In the genomic region with DNA sequence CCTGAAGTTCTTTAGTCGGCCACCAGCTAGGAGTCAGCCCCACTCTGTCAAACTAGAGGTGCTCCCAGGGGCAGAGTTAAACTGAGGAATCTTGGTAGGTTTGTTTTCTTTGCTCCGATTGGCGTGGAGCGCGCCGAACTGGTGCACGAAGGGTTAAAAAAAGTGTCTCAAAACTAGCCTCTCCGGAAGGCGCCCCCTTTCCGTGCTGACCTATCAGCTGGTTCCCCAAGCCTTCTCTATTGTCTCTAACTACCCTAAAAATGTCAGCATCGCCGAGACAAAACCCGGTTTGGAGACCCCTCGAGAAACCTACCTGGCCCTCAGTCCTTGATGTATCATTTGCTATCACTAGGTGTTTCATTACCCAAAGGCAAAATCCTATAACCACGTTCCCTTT, we compare ENCODE assay signal across 9 cellular contexts. TPM values are rescaled to one million over a fixed set of nuclear protein-coding genes. Genes with fewer than 3 reads are reported as not detected.
DNase-seq lines count a peak whose midpoint lies in the region; ATAC-seq and TF ChIP-seq lines count a peak whose summit lies in the region.
"Had no signal": no experiment of that assay in that cellular context is flagged by ENCODE, and none has a peak within 500 bp of the region (broad histone marks: within the 10 kb centered on the region; RNA-seq: fewer than 3 reads in every experiment).

No MANE protein-coding gene starts in this region.

- no peaks in the 10 kb centered on the region for H3K36me3 ChIP-seq in Caco-2 (ENCODE audit: control insufficient read depth, insufficient read depth, low read length)
- H3K36me3 ChIP-seq in NT2/D1 (ENCODE audit: insufficient read depth, insufficient read length, low read length): no peaks in the 10 kb centered on the region
- no peaks in the 10 kb centered on the region for H3K36me3 ChIP-seq in trophoblast cell (ENCODE audit: control insufficient read depth in 1 of 2, insufficient read depth in 2 of 2, low read length in 2 of 2)

- H3K27me3 Mint-ChIP-seq in Caco-2 (ENCODE audit: insufficient read depth, unreplicated experiment): no peaks in the 10 kb centered on the region

- peak overlapping the region; percentile 48 for H4K91ac ChIP-seq in trophoblast cell (ENCODE audit: low read depth, low read length)

- no CpG with 5 or more reads among the region's 15 CpGs for WGBS in trophoblast cell (ENCODE audit: extremely low coverage, insufficient coverage, insufficient read length)

- ATAC-seq in GM21529 (IDR thresholded peaks at IDR 0.05; ENCODE audit: unreplicated experiment): no peak
- ATAC-seq in GM21528 (IDR thresholded peaks at IDR 0.05; ENCODE audit: low FRiP score, unreplicated experiment): no peak
- ATAC-seq in activated naive CD4-positive, alpha-beta T cell treated with anti-CD3 and anti-CD28 coated beads, Interleukin-2, amount 50 U/mL, for 72 hours: no peak

- peak overlapping the region; percentile 94 for H3K4me2 ChIP-seq in trophoblast cell (ENCODE audit: low read length)

- H3K79me2 ChIP-seq in trophoblast cell (ENCODE audit: control insufficient read depth, insufficient read depth, low read length, poor library complexity): no peaks in the 10 kb centered on the region

- peak overlapping the region; percentile 4 for H2BK5ac ChIP-seq in trophoblast cell (ENCODE audit: low read depth, low read length, poor library complexity)

- no peak overlapping the region for H3K18ac ChIP-seq in trophoblast cell (ENCODE audit: low read length)

- POLR2A ChIA-PET in Caco-2 (lab: Charles Lee): interaction anchor here (0.8 kb wide), 1 partner anchor 62 kb away, joined by 5 read pairs; a partner anchor contains a TSS

- H4K8ac ChIP-seq in trophoblast cell (ENCODE audit: low read depth, low read length): no peak overlapping the region

- no peak overlapping the region for H3K4me3 Mint-ChIP-seq in Caco-2 (ENCODE audit: unreplicated experiment)
- H3K4me3 Mint-ChIP-seq: T-helper 1 cell treated with Interleukin-12 subunit alpha and Interleukin-12 subunit beta and Interleukin-4 antibody, amounts not matched to agents 30 μg/mL and 1 μg/mL, for 36 hours had no signal

- no peak overlapping the region for H3K23ac ChIP-seq in trophoblast cell (ENCODE audit: low read length)

- H3K4me1 Mint-ChIP-seq in Caco-2 (ENCODE audit: low read depth, unreplicated experiment): peaks cover 11% of the 10 kb centered on the region

- H3K27ac ChIP-seq in trophoblast cell (ENCODE audit: low read depth, low read length): peak overlapping the region; percentile 66

- H3K27ac Mint-ChIP-seq in Caco-2 (ENCODE audit: unreplicated experiment): no peak overlapping the region
- H3K27ac Mint-ChIP-seq in activated naive CD4-positive, alpha-beta T cell treated with anti-CD3 and anti-CD28 coated beads, Interleukin-2, amount 50 U/mL, for 72 hours: no peak overlapping the region
- H3K27ac Mint-ChIP-seq: T-helper 1 cell treated with Interleukin-12 subunit alpha and Interleukin-12 subunit beta and Interleukin-4 antibody, amounts not matched to agents 30 μg/mL and 1 μg/mL, for 36 hours had no signal

- DNase-seq in Caco-2: peak in 1 of 2 experiments; percentile 23
- DNase-seq in NT2/D1 (ENCODE audit: low read depth, low spot score): no peak
- DNase-seq in fibroblast of pulmonary artery (ENCODE audit: low read depth): peak; percentile 60
- peak in 1 of 2 donors; percentile 21 for DNase-seq in trophoblast cell
- no peak for DNase-seq in NCI-H1436 (lab: John Stamatoyannopoulos, UW)
- no peak for DNase-seq in activated naive CD4-positive, alpha-beta T cell treated with anti-CD3 and anti-CD28 coated beads, Interleukin-2, amount 50 U/mL, for 72 hours (ENCODE audit: low spot score in 2 of 2)

- H3K4ac ChIP-seq in trophoblast cell (ENCODE audit: low read depth, low read length): no peak overlapping the region

- peaks cover 13% of the 10 kb centered on the region for H3K79me1 ChIP-seq in trophoblast cell (ENCODE audit: low read length)

- CTCF ChIA-PET in Caco-2 (lab: Charles Lee): interaction anchor here (1.1 kb wide), 1 partner anchor 16 kb away, joined by 3 read pairs; no protein-coding TSS in a partner anchor

- H2BK120ac ChIP-seq in trophoblast cell (ENCODE audit: insufficient read depth, low read length, poor library complexity): peak overlapping the region; percentile 7

- H3K14ac ChIP-seq in trophoblast cell (ENCODE audit: low read length): no peak overlapping the region

- TF ChIP-seq CTCF in Caco-2 (IDR thresholded peaks at IDR 0.05; ENCODE audit: insufficient read depth in 1 of 2, low read depth in 1 of 2, low read length in 1 of 2, severe bottlenecking in 1 of 2, unreplicated experiment in 1 of 2) (no peak), fibroblast of pulmonary artery (IDR thresholded peaks at IDR 0.05; ENCODE audit: low read length, missing control alignments) (no peak)

- H3K9ac ChIP-seq in NT2/D1 (ENCODE audit: insufficient read length, low read depth): peak overlapping the region; percentile 74
- peak overlapping the region; percentile 77 for H3K9ac ChIP-seq in trophoblast cell (ENCODE audit: low read length)

- peaks cover 24% of the 10 kb centered on the region for H3K36me3 Mint-ChIP-seq in Caco-2 (ENCODE audit: insufficient read depth, unreplicated experiment)
- H3K36me3 Mint-ChIP-seq in activated naive CD4-positive, alpha-beta T cell treated with anti-CD3 and anti-CD28 coated beads, Interleukin-2, amount 50 U/mL, for 72 hours: peaks cover 5 to 19% of the 10 kb centered on the region in 2 donors

- peak overlapping the region; percentile 32 for H2AFZ ChIP-seq in trophoblast cell (ENCODE audit: insufficient read depth, low read length, poor library complexity)

- H2BK12ac ChIP-seq in trophoblast cell (ENCODE audit: low read length): no peak overlapping the region

- intact Hi-C loops in Caco-2 (cut with micrococcal nuclease; ENCODE audit: unreplicated experiment): loop anchor here (1.0 to 5.0 kb wide), 6 partner anchors 17 to 825 kb away; a partner anchor contains a TSS

- no peak overlapping the region for H2AK5ac ChIP-seq in trophoblast cell (ENCODE audit: low read length)

- H3K4me1 ChIP-seq in Caco-2: peaks cover 14% of the 10 kb centered on the region
- H3K4me1 ChIP-seq in NT2/D1 (ENCODE audit: insufficient read depth, insufficient read length): no peaks in the 10 kb centered on the region
- H3K4me1 ChIP-seq in trophoblast cell (ENCODE audit: control insufficient read depth in 1 of 2, insufficient read depth in 2 of 2, low read length in 2 of 2): no peaks in the 10 kb centered on the region

- H3K27me3 ChIP-seq in Caco-2 (replicated peaks; ENCODE audit: control insufficient read depth, insufficient read depth, low read length): no peaks in the 10 kb centered on the region
- peaks cover 52% of the 10 kb centered on the region for H3K27me3 ChIP-seq in NT2/D1 (ENCODE audit: insufficient read depth, insufficient read length)
- H3K27me3 ChIP-seq in trophoblast cell (ENCODE audit: insufficient read depth, low read length): no peaks in the 10 kb centered on the region

- no peaks in the 10 kb centered on the region for H3K9me3 ChIP-seq in Caco-2
- H3K9me3 ChIP-seq in NT2/D1 (ENCODE audit: insufficient read depth, low read length): no peaks in the 10 kb centered on the region
- H3K9me3 ChIP-seq in trophoblast cell (ENCODE audit: insufficient read depth, low read depth, low read length): no peaks in the 10 kb centered on the region

- no peak overlapping the region for H4K12ac ChIP-seq in trophoblast cell (ENCODE audit: low read depth, low read length)

- no peaks in the 10 kb centered on the region for H3K9me3 Mint-ChIP-seq in Caco-2 (ENCODE audit: unreplicated experiment)
- H3K9me3 Mint-ChIP-seq in activated naive CD4-positive, alpha-beta T cell treated with anti-CD3 and anti-CD28 coated beads, Interleukin-2, amount 50 U/mL, for 72 hours: no peaks in the 10 kb centered on the region
- H3K9me3 Mint-ChIP-seq: T-helper 1 cell treated with Interleukin-12 subunit alpha and Interleukin-12 subunit beta and Interleukin-4 antibody, amounts not matched to agents 30 μg/mL and 1 μg/mL, for 36 hours had no signal

- H3K4me3 ChIP-seq in Caco-2 (ENCODE audit: low read depth, low read length) (peak overlapping the region; percentile 81), NT2/D1 (ENCODE audit: insufficient read length, low read depth) (peak overlapping the region; percentile 67), fibroblast of pulmonary artery (replicated peaks; ENCODE audit: low read depth, low read length) (peak overlapping the region; percentile 91), trophoblast cell (ENCODE audit: low read depth, low read length) (peak overlapping the region; percentile 70)

- no TSS peak for BruUV-seq in Caco-2 (replicated peaks; lab: Mats Ljungman, UMichigan)

RNA-seq across cellular contexts. Expression of a gene that starts 2.2 kb away (rescaled TPM):
- 12.7 and 14.2 TPM in 2 replicates for total RNA-seq in Caco-2 (2022)
- 16.4 and 18.9 TPM in 2 replicates for polyA plus RNA-seq in trophoblast cell (2013)
- total RNA-seq in activated naive CD4-positive, alpha-beta T cell treated with anti-CD3 and anti-CD28 coated beads, Interleukin-2, amount 50 U/mL, for 72 hours: under 1 TPM in 1 of 2 donors, not detected in 1; 0.07 TPM

Comparison
In these comparisons a context has a peak if more than half of its experiments do, and no peak if none do; other contexts are left out.
1. RNA of a gene that starts 2.2 kb away (total RNA-seq): 12.7 to 14.2 TPM in Caco-2; 0.07 TPM in activated naive CD4-positive, alpha-beta T cell treated with anti-CD3 and anti-CD28 coated beads, Interleukin-2, amount 50 U/mL, for 72 hours; every median in the first group is over 10 times any median in the second.
2. Peak in every context shown above with its lines, with median percentiles within 50 percentile points of each other: H3K4me3 ChIP-seq.